ENCODE assay signal across 23 cellular contexts in genomic region chr20:16123623-16124022, GRCh38.
A peak's percentile ranks its signal among the peaks of the same experiment; 100 is the strongest.
DNase-seq lines count a peak whose midpoint lies in the region; ATAC-seq and TF ChIP-seq lines count a peak whose summit lies in the region.
"Had no signal": no experiment of that assay in that cellular context is flagged by ENCODE, and none has a peak within 500 bp of the region (broad histone marks: within the 10 kb centered on the region; RNA-seq: fewer than 3 reads in every experiment).

No MANE protein-coding gene starts in this region.

- peak; percentile 2 for DNase-seq in AG10803 (ENCODE audit: low read depth)
- peak; percentile 29 for DNase-seq in LHCN-M2 (ENCODE audit: low read depth)
- DNase-seq in astrocyte of the hippocampus (ENCODE audit: low read depth, low spot score) = peak; percentile 11
- peak; percentile 2 for DNase-seq in kidney epithelial cell (ENCODE audit: low read depth)
- DNase-seq in C1 segment of cervical spinal cord (lab: John Stamatoyannopoulos, UW) = no peak
- DNase-seq: 8988T; AML-193; CD8-positive, alpha-beta memory T cell; DMS53; EL; GF-D8; NCI-H1417; NCI-H1694 treated with DMSO at 0.1 percent for 48 hours; NCI-H2081 treated with DMSO at 0.1 percent for 48 hours; NCI-H2171 treated with DMSO at 0.1 percent for 48 hours; NCI-H526; OCI-M1; SHP77 treated with DMSO at 0.1 percent for 48 hours; SK-N-SH had no signal

- H3K4me3 ChIP-seq in AG10803 (ENCODE audit: low read length) = no peak overlapping the region
- no peak overlapping the region for H3K4me3 ChIP-seq in kidney epithelial cell (ENCODE audit: low read depth, low read length)
- H3K4me3 ChIP-seq: HAP-1 had no signal

- TF ChIP-seq CTCF in AG10803 (conservative IDR thresholded peaks at IDR 0.05; ENCODE audit: low read length) (no peak), kidney epithelial cell (IDR thresholded peaks at IDR 0.05; ENCODE audit: insufficient read depth, low read length, poor library complexity, severe bottlenecking) (no peak)

- no peaks in the 10 kb centered on the region for H3K27me3 ChIP-seq in kidney epithelial cell (ENCODE audit: control insufficient read depth, insufficient read depth, low read length)

- ATAC-seq in GM21825 (IDR thresholded peaks at IDR 0.05; ENCODE audit: unreplicated experiment) (no peak), HG03196 (IDR thresholded peaks at IDR 0.05; ENCODE audit: unreplicated experiment) (no peak)
- no peak for ATAC-seq in activated CD4-positive, CD25-positive, alpha-beta regulatory T cell treated with anti-CD3 and anti-CD28 coated beads, Interleukin-2, amount 50 U/mL, for 24 hours

- no peaks in the 10 kb centered on the region for H3K36me3 ChIP-seq in kidney epithelial cell (ENCODE audit: control insufficient read depth, insufficient read depth, low read length)
- H3K36me3 ChIP-seq: HAP-1 had no signal

Comparison
In these comparisons a context has a peak if more than half of its experiments do, and no peak if none do; other contexts are left out.
1. DNase-seq: peak in AG10803 (single experiment), LHCN-M2 (single experiment), astrocyte of the hippocampus (single experiment) and kidney epithelial cell (single experiment); none in C1 segment of cervical spinal cord (0 of 14).